1 cellular context compared by ENCODE assay signal in the genomic region with DNA sequence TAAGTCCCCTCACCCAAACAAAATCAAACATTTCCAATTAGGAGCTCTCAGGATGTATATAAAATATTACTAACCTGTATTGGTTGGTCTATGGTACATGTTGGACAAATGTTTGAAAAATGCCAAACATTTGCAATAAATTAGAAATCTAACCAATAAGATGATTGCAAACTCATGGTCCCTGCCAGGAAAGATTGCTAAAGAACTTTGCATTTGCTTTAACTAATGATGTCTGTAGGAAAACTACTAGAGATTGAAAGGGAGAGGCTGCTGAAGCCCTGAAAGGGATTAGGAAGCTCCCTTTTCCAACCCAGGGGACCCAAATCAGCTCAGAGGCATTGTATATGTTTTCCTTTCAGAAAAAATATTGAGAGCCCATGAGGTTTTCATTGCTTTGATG.
TF ChIP-seq lines count a peak whose summit lies in the region.

No MANE protein-coding gene starts in this region.

TF ChIP-seq in H1, 55 proteins besides CTCF, POLR2A, EP300 and RAD21 (continued from another document):
- TF ChIP-seq, protein P1, sequence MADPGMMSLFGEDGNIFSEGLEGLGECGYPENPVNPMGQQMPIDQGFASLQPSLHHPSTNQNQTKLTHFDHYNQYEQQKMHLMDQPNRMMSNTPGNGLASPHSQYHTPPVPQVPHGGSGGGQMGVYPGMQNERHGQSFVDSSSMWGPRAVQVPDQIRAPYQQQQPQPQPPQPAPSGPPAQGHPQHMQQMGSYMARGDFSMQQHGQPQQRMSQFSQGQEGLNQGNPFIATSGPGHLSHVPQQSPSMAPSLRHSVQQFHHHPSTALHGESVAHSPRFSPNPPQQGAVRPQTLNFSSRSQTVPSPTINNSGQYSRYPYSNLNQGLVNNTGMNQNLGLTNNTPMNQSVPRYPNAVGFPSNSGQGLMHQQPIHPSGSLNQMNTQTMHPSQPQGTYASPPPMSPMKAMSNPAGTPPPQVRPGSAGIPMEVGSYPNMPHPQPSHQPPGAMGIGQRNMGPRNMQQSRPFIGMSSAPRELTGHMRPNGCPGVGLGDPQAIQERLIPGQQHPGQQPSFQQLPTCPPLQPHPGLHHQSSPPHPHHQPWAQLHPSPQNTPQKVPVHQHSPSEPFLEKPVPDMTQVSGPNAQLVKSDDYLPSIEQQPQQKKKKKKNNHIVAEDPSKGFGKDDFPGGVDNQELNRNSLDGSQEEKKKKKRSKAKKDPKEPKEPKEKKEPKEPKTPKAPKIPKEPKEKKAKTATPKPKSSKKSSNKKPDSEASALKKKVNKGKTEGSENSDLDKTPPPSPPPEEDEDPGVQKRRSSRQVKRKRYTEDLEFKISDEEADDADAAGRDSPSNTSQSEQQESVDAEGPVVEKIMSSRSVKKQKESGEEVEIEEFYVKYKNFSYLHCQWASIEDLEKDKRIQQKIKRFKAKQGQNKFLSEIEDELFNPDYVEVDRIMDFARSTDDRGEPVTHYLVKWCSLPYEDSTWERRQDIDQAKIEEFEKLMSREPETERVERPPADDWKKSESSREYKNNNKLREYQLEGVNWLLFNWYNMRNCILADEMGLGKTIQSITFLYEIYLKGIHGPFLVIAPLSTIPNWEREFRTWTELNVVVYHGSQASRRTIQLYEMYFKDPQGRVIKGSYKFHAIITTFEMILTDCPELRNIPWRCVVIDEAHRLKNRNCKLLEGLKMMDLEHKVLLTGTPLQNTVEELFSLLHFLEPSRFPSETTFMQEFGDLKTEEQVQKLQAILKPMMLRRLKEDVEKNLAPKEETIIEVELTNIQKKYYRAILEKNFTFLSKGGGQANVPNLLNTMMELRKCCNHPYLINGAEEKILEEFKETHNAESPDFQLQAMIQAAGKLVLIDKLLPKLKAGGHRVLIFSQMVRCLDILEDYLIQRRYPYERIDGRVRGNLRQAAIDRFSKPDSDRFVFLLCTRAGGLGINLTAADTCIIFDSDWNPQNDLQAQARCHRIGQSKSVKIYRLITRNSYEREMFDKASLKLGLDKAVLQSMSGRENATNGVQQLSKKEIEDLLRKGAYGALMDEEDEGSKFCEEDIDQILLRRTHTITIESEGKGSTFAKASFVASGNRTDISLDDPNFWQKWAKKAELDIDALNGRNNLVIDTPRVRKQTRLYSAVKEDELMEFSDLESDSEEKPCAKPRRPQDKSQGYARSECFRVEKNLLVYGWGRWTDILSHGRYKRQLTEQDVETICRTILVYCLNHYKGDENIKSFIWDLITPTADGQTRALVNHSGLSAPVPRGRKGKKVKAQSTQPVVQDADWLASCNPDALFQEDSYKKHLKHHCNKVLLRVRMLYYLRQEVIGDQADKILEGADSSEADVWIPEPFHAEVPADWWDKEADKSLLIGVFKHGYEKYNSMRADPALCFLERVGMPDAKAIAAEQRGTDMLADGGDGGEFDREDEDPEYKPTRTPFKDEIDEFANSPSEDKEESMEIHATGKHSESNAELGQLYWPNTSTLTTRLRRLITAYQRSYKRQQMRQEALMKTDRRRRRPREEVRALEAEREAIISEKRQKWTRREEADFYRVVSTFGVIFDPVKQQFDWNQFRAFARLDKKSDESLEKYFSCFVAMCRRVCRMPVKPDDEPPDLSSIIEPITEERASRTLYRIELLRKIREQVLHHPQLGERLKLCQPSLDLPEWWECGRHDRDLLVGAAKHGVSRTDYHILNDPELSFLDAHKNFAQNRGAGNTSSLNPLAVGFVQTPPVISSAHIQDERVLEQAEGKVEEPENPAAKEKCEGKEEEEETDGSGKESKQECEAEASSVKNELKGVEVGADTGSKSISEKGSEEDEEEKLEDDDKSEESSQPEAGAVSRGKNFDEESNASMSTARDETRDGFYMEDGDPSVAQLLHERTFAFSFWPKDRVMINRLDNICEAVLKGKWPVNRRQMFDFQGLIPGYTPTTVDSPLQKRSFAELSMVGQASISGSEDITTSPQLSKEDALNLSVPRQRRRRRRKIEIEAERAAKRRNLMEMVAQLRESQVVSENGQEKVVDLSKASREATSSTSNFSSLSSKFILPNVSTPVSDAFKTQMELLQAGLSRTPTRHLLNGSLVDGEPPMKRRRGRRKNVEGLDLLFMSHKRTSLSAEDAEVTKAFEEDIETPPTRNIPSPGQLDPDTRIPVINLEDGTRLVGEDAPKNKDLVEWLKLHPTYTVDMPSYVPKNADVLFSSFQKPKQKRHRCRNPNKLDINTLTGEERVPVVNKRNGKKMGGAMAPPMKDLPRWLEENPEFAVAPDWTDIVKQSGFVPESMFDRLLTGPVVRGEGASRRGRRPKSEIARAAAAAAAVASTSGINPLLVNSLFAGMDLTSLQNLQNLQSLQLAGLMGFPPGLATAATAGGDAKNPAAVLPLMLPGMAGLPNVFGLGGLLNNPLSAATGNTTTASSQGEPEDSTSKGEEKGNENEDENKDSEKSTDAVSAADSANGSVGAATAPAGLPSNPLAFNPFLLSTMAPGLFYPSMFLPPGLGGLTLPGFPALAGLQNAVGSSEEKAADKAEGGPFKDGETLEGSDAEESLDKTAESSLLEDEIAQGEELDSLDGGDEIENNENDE (IDR thresholded peaks at IDR 0.05; ENCODE audit: insufficient replicate concordance, low read length), result no peak
- no peak for TF ChIP-seq TBP (IDR thresholded peaks at IDR 0.05; ENCODE audit: low read depth, low read length)
- TF ChIP-seq CTBP2 (IDR thresholded peaks at IDR 0.05; ENCODE audit: borderline replicate concordance, insufficient read depth, insufficient read length, low read length), result no peak
